20 cellular contexts compared by ENCODE assay signal in genomic region chr14:101069666-101070362, GRCh38.
DNase-seq lines count a peak whose midpoint lies in the region; ATAC-seq, FAIRE-seq and TF ChIP-seq lines count a peak whose summit lies in the region.
"Had no signal": no experiment of that assay in that cellular context is flagged by ENCODE, and none has a peak within 500 bp of the region (broad histone marks: within the 10 kb centered on the region; RNA-seq: fewer than 3 reads in every experiment).

No MANE protein-coding gene starts in this region.

- intact Hi-C loops in right lobe of liver (cut with DNase I) = no loop called here
- intact Hi-C loops in HepG2 (cut with micrococcal nuclease; ENCODE audit: unreplicated experiment) = no loop called here
- intact Hi-C loops in posterior vena cava (cut with DNase I) = loop anchor here in 1 of 2 donors (5.0 kb wide), 2 partner anchors 392 to 1452 kb away; no protein-coding TSS in a partner anchor
- intact Hi-C loops in aorta (cut with DNase I) = no loop called here
- intact Hi-C loops in thyroid gland (cut with DNase I) = no loop called here

- no peak for FAIRE-seq in HepG2 (lab: Jason Lieb, UNC)
- FAIRE-seq: GM12891 had no signal

- no peak overlapping the region for H3K4me2 ChIP-seq in HepG2 (ENCODE audit: low read depth, low read length)

- H3K27ac ChIP-seq in right lobe of liver = no peak overlapping the region
- no peak overlapping the region for H3K27ac ChIP-seq in HepG2 (ENCODE audit: extremely low read length, insufficient read depth, low read length)
- no peak overlapping the region for H3K27ac ChIP-seq in aorta (ENCODE audit: low read depth in 1 of 2, low read length in 2 of 2)
- H3K27ac ChIP-seq in thyroid gland = no peak overlapping the region
- H3K27ac ChIP-seq: GM23248 had no signal

- no TSS peak for BruUV-seq in HepG2 (replicated peaks; lab: Mats Ljungman, UMichigan)

- H2AFZ ChIP-seq in HepG2 (ENCODE audit: low read length) = no peak overlapping the region
- H2AFZ ChIP-seq: GM23248 had no signal

- H3K79me2 ChIP-seq in HepG2 (ENCODE audit: insufficient read depth, low read length) = no peaks in the 10 kb centered on the region

- CTCF ChIA-PET in HepG2 (lab: Yijun Ruan, JAX; ENCODE audit: low intra/inter-chr PET ratio, low total read pairs) (no interaction called here), GM10248 (lab: Yijun Ruan, JAX) (no interaction called here)

- H3K9me3 ChIP-seq in right lobe of liver = no peaks in the 10 kb centered on the region
- no peaks in the 10 kb centered on the region for H3K9me3 ChIP-seq in HepG2 (ENCODE audit: low read length)
- no peaks in the 10 kb centered on the region for H3K9me3 ChIP-seq in aorta (ENCODE audit: control insufficient read depth, low read length)
- H3K9me3 ChIP-seq in thyroid gland = no peaks in the 10 kb centered on the region

- in situ Hi-C loops in HepG2 (cut with HindIII; ENCODE audit: extremely low pct_ligation_motif_present, low pct_unique_long_range_greater_than_20kb) = loop anchor here (5.0 kb wide), 1 partner anchor 163 kb away; no protein-coding TSS in a partner anchor

- H3K27me3 ChIP-seq in right lobe of liver = no peaks in the 10 kb centered on the region
- peaks cover 15 to 95% of the 10 kb centered on the region in 2 experiments; a peak in 4 of 5 replicates for H3K27me3 ChIP-seq in HepG2 (ENCODE audit: control insufficient read depth in 1 of 2, insufficient read depth in 2 of 2, low read length in 2 of 2)
- no peaks in the 10 kb centered on the region for H3K27me3 ChIP-seq in aorta (ENCODE audit: control insufficient read depth in 1 of 2, insufficient read depth in 2 of 2, low read length in 1 of 2)
- H3K27me3 ChIP-seq in thyroid gland = no peaks in the 10 kb centered on the region

- TF ChIP-seq CTCF in right lobe of liver (IDR thresholded peaks at IDR 0.05) (no peak), HepG2 (CRISPR knock-in tag; IDR thresholded peaks at IDR 0.05) (no peak), thyroid gland (IDR thresholded peaks at IDR 0.05) (no peak), GM10248 (IDR thresholded peaks at IDR 0.05; ENCODE audit: control extremely low read depth, extremely low read depth, low read depth, missing control alignments) (no peak)

- 72% methylated on average over 2 of the region's 11 CpGs for WGBS in right lobe of liver (ENCODE audit: insufficient coverage, low coverage, low lambda C conversion rate, missing lambda C conversion rate)
- 34% methylated on average over 10 of the region's 11 CpGs for WGBS in HepG2 (ENCODE audit: low lambda C conversion rate)
- WGBS in aorta, 2 donors = 88 to 94% methylated on average over 11 of the region's 11 CpGs
- WGBS in thyroid gland, 2 donors = 94% methylated on average over 7 to 11 of the region's 11 CpGs

- H3K36me3 ChIP-seq in right lobe of liver (no peaks in the 10 kb centered on the region), HepG2 (replicated peaks in 1 of 2; ENCODE audit: control insufficient read depth in 1 of 2, insufficient read depth in 2 of 2, low read length in 2 of 2) (no peaks in the 10 kb centered on the region), aorta (ENCODE audit: control insufficient read depth in 1 of 2, insufficient read depth in 2 of 2, low read length in 1 of 2) (no peaks in the 10 kb centered on the region), thyroid gland (no peaks in the 10 kb centered on the region)

- no peak for TF ChIP-seq POLR2A in right lobe of liver (IDR thresholded peaks at IDR 0.05)
- TF ChIP-seq POLR2A in HepG2 (IDR thresholded peaks at IDR 0.05; ENCODE audit: insufficient read depth in 1 of 2, low read depth in 2 of 2, low read length in 2 of 2) = no peak
- no peak for TF ChIP-seq POLR2A in thyroid gland (IDR thresholded peaks at IDR 0.05)

- POLR2A ChIA-PET in HepG2 (lab: Yijun Ruan, JAX) = no interaction called here
- POLR2A ChIA-PET in GM10248 (lab: Yijun Ruan, JAX) = no interaction called here

- no peaks in the 10 kb centered on the region for H4K20me1 ChIP-seq in HepG2 (ENCODE audit: insufficient read depth, low read length)

- no peak overlapping the region for H3K4me3 ChIP-seq in right lobe of liver
- no peak overlapping the region for H3K4me3 ChIP-seq in HepG2 (replicated peaks in 1 of 3; ENCODE audit: insufficient read depth in 1 of 3, low read depth in 2 of 3, low read length in 3 of 3)
- H3K4me3 ChIP-seq in aorta (ENCODE audit: low read length in 2 of 2) = no peak overlapping the region
- no peak overlapping the region for H3K4me3 ChIP-seq in thyroid gland (replicated peaks in 1 of 3)
- H3K4me3 ChIP-seq: GM23248 had no signal

- no peak for TF ChIP-seq RAD21 in HepG2 (CRISPR knock-in tag; IDR thresholded peaks at IDR 0.05)

- H3K9ac ChIP-seq in HepG2 (ENCODE audit: insufficient read depth, low read depth, low read length) = no peak overlapping the region
- H3K9ac ChIP-seq: GM23248 had no signal

- ATAC-seq in right lobe of liver (no peak), HepG2 (no peak), aorta (ENCODE audit: low FRiP score) (no peak), HG03342 (IDR thresholded peaks at IDR 0.05; ENCODE audit: unreplicated experiment) (no peak)
- ATAC-seq: CD8-positive, alpha-beta T cell had no signal

- H3K4me1 ChIP-seq in right lobe of liver (no peaks in the 10 kb centered on the region), HepG2 (ENCODE audit: insufficient read depth, low read length) (no peaks in the 10 kb centered on the region), aorta (ENCODE audit: control insufficient read depth in 1 of 2, insufficient read depth in 2 of 2, low read length in 2 of 2) (no peaks in the 10 kb centered on the region), thyroid gland (no peaks in the 10 kb centered on the region)

- DNase-seq in right lobe of liver = peak in 2 of 3 donors; percentile 21 to 23
- no peak for DNase-seq in HepG2 (ENCODE audit: low spot score)
- peak; percentile 32 for DNase-seq in ecto neural progenitor cell (ENCODE audit: low spot score)
- peak; percentile 62 for DNase-seq in posterior vena cava (ENCODE audit: low spot score)
- peak; percentile 25 to 55 for DNase-seq in aorta
- DNase-seq in thyroid gland = no peak
- no peak for DNase-seq in GM10248 (ENCODE audit: extremely low spot score)
- DNase-seq: activated CD4-positive, alpha-beta T cell treated with anti-CD3 and anti-CD28 coated beads, Interleukin-2, amount 10 ng/mL, durations not matched to agents 24 days and 14 days; activated naive CD4-positive, alpha-beta T cell treated with anti-CD3 and anti-CD28 coated beads, Interleukin-2, amount 50 U/mL, for 16 hours; effector memory CD4-positive, alpha-beta T cell; GM23248; KG1; MV-4-11; NCI-H187 treated with DMSO at 0.1 percent for 48 hours; NCI-H226; stimulated activated CD4-positive, alpha-beta T cell treated with anti-CD3 and anti-CD28 coated beads, Interleukin-15, amount 100 ng/mL, for 24 hours; T-helper 1 cell had no signal

- no peak for TF ChIP-seq EP300 in HepG2 (IDR thresholded peaks at IDR 0.05; ENCODE audit: low read depth in 2 of 2, low read length in 2 of 2)
- no peak for TF ChIP-seq EP300 in HepG2 (CRISPR knock-in tag; IDR thresholded peaks at IDR 0.05; ENCODE audit: borderline replicate concordance)

TF ChIP-seq in HepG2, 621 proteins besides CTCF, POLR2A, EP300 and RAD21:
- TF ChIP-seq NCOA1 (CRISPR knock-in tag; IDR thresholded peaks at IDR 0.05) (no peak), PRMT3 (CRISPR knock-in tag; IDR thresholded peaks at IDR 0.05; ENCODE audit: borderline replicate concordance, low read depth) (no peak), NAIF1 (CRISPR knock-in tag; IDR thresholded peaks at IDR 0.05; ENCODE audit: borderline replicate concordance) (no peak)

Comparison
In these comparisons a context has a peak if more than half of its experiments do, and no peak if none do; other contexts are left out.
1. DNase-seq: peak in right lobe of liver (2 of 3), ecto neural progenitor cell (single experiment), posterior vena cava (single experiment) and aorta (2 of 2); none in HepG2 (single experiment), thyroid gland (0 of 2) and GM10248 (single experiment).